In genomic region chr15:66757521-66757920, GRCh38 we compare ENCODE assay signal across 26 cellular contexts. TPM values are rescaled to one million over a fixed set of nuclear protein-coding genes. Genes with fewer than 3 reads are reported as not detected.
DNase-seq lines count a peak whose midpoint lies in the region; ATAC-seq and TF ChIP-seq lines count a peak whose summit lies in the region.
"Had no signal": no experiment of that assay in that cellular context is flagged by ENCODE, and none has a peak within 500 bp of the region (broad histone marks: within the 10 kb centered on the region; RNA-seq: fewer than 3 reads in every experiment).

No MANE protein-coding gene starts in this region.

- H3K27ac ChIP-seq in right atrium auricular region (peak overlapping the region in 1 of 2 donors; percentile 33), trophoblast cell (ENCODE audit: low read depth, low read length) (no peak overlapping the region), upper lobe of right lung (no peak overlapping the region)
- H3K27ac ChIP-seq: SJSA1, transverse colon had no signal

- H3K27me3 ChIP-seq in right atrium auricular region (no peaks in the 10 kb centered on the region), trophoblast cell (ENCODE audit: insufficient read depth, low read length) (no peaks in the 10 kb centered on the region), upper lobe of right lung (no peaks in the 10 kb centered on the region)
- H3K27me3 ChIP-seq: SJSA1, transverse colon had no signal

- DNase-seq in Right ventricle myocardium superior = no peak
- no peak for DNase-seq in right atrium auricular region (ENCODE audit: low spot score)
- DNase-seq in left ventricle myocardium superior = no peak
- no peak for DNase-seq in trophoblast cell
- DNase-seq in upper lobe of right lung = peak; percentile 50
- DNase-seq in natural killer cell = no peak
- DNase-seq in activated T-cell treated with anti-CD3 and anti-CD28 coated beads, Interleukin-2, amount 50 U/mL, for 1 hour = no peak
- DNase-seq: activated CD4-positive, alpha-beta T cell treated with anti-CD3 and anti-CD28 coated beads for 1 hour; activated naive CD4-positive, alpha-beta T cell treated with Interleukin-2 at 50 U/mL for 16 hours; amygdala; central memory CD4-positive, alpha-beta T cell; dermis blood vessel endothelial cell; DMS53; NCI-H146; NCI-H2171; NCI-H524; NK-92 treated with Interleukin-12 subunit alpha and Interleukin-12 subunit beta, amount 100 ng/mL, for 24 hours; occipital lobe; stimulated activated CD4-positive, alpha-beta T cell treated with anti-CD3 and anti-CD28 coated beads, Interleukin-12 subunit alpha, Interleukin-12 subunit beta, amount 100 ng/mL, for 4 hours; stimulated activated CD4-positive, alpha-beta T cell treated with anti-CD3 and anti-CD28 coated beads, Interleukin-4, amount 100 ng/mL, for 24 hours; stimulated activated naive CD4-positive, alpha-beta T cell treated with Interleukin-2 at 50 U/mL for 16 hours; transverse colon had no signal

- no peak overlapping the region for H3K23ac ChIP-seq in trophoblast cell (ENCODE audit: low read length)

- TF ChIP-seq CTCF in right atrium auricular region (IDR thresholded peaks at IDR 0.05) (no peak), upper lobe of right lung (IDR thresholded peaks at IDR 0.05) (no peak), natural killer cell (IDR thresholded peaks at IDR 0.05) (no peak)

- peaks cover 0 to 4% of the 10 kb centered on the region in 2 donors for H3K9me3 Mint-ChIP-seq in natural killer cell

- peak overlapping the region; percentile 34 for H3K4ac ChIP-seq in trophoblast cell (ENCODE audit: low read depth, low read length)

- H3K4me1 Mint-ChIP-seq in natural killer cell = no peaks in the 10 kb centered on the region

- no peak overlapping the region for H4K8ac ChIP-seq in trophoblast cell (ENCODE audit: low read depth, low read length)

- no peak overlapping the region for H2AFZ ChIP-seq in trophoblast cell (ENCODE audit: insufficient read depth, low read length, poor library complexity)

- H3K14ac ChIP-seq in trophoblast cell (ENCODE audit: low read length) = no peak overlapping the region

- H3K9me3 ChIP-seq in right atrium auricular region = peaks cover 0 to 10% of the 10 kb centered on the region in 2 donors
- peaks cover 5% of the 10 kb centered on the region for H3K9me3 ChIP-seq in trophoblast cell (ENCODE audit: insufficient read depth, low read depth, low read length)
- peaks cover 7% of the 10 kb centered on the region for H3K9me3 ChIP-seq in upper lobe of right lung
- H3K9me3 ChIP-seq: transverse colon had no signal

- no peak overlapping the region for H3K4me3 Mint-ChIP-seq in natural killer cell
- H3K4me3 Mint-ChIP-seq: memory B cell; T-helper 1 cell treated with Interleukin-12 subunit alpha and Interleukin-12 subunit beta and Interleukin-4 antibody, amounts not matched to agents 30 μg/mL and 1 μg/mL, for 36 hours had no signal

- no peak overlapping the region for H2AK5ac ChIP-seq in trophoblast cell (ENCODE audit: low read length)

- peaks cover 2% of the 10 kb centered on the region for H3K79me1 ChIP-seq in trophoblast cell (ENCODE audit: low read length)

- H3K9ac ChIP-seq in trophoblast cell (ENCODE audit: low read length) = no peak overlapping the region

- no peak overlapping the region for H3K18ac ChIP-seq in trophoblast cell (ENCODE audit: low read length)

- H3K27ac Mint-ChIP-seq in natural killer cell = no peak overlapping the region
- H3K27ac Mint-ChIP-seq: memory B cell; T-helper 1 cell treated with Interleukin-12 subunit alpha and Interleukin-12 subunit beta and Interleukin-4 antibody, amounts not matched to agents 30 μg/mL and 1 μg/mL, for 36 hours had no signal

- no peak overlapping the region for H2BK120ac ChIP-seq in trophoblast cell (ENCODE audit: insufficient read depth, low read length, poor library complexity)

- H3K36me3 ChIP-seq in right atrium auricular region (no peaks in the 10 kb centered on the region), trophoblast cell (ENCODE audit: control insufficient read depth in 1 of 2, insufficient read depth in 2 of 2, low read length in 2 of 2) (peaks cover 51 to 66% of the 10 kb centered on the region in 2 experiments), upper lobe of right lung (no peaks in the 10 kb centered on the region)

- no peak overlapping the region for H4K91ac ChIP-seq in trophoblast cell (ENCODE audit: low read depth, low read length)

- H2BK12ac ChIP-seq in trophoblast cell (ENCODE audit: low read length) = no peak overlapping the region

- ATAC-seq in Right ventricle myocardium superior (ENCODE audit: poor library complexity) (peak; percentile 9), left ventricle myocardium superior (peak; percentile 18), upper lobe of right lung (no peak), GM18502 (IDR thresholded peaks at IDR 0.05; ENCODE audit: poor library complexity, unreplicated experiment) (no peak), natural killer cell (no peak)

- no peak overlapping the region for H3K4me3 ChIP-seq in right atrium auricular region
- H3K4me3 ChIP-seq in trophoblast cell (ENCODE audit: low read depth, low read length) = no peak overlapping the region
- no peak overlapping the region for H3K4me3 ChIP-seq in upper lobe of right lung
- H3K4me3 ChIP-seq: SJSA1, transverse colon had no signal

- peaks cover 5% of the 10 kb centered on the region for H3K79me2 ChIP-seq in trophoblast cell (ENCODE audit: control insufficient read depth, insufficient read depth, low read length, poor library complexity)

- no peak overlapping the region for H2BK5ac ChIP-seq in trophoblast cell (ENCODE audit: low read depth, low read length, poor library complexity)

- peaks cover 18 to 25% of the 10 kb centered on the region in 2 donors for H3K27me3 Mint-ChIP-seq in natural killer cell (ENCODE audit: low read depth in 2 of 2)

- H3K36me3 Mint-ChIP-seq in natural killer cell = no peaks in the 10 kb centered on the region

- no peak overlapping the region for H3K4me2 ChIP-seq in trophoblast cell (ENCODE audit: low read length)

- no CpG with 5 or more reads among the region's 11 CpGs for WGBS in trophoblast cell (ENCODE audit: extremely low coverage, insufficient coverage, insufficient read length)

- intact Hi-C loops in Right ventricle myocardium superior (cut with DNase I) (no loop called here), left ventricle myocardium superior (cut with micrococcal nuclease) (no loop called here), upper lobe of right lung (cut with DNase I) (no loop called here), natural killer cell (cut with micrococcal nuclease) (no loop called here)

- H3K4me1 ChIP-seq in right atrium auricular region (peaks cover 0 to 69% of the 10 kb centered on the region in 2 donors), trophoblast cell (ENCODE audit: control insufficient read depth in 1 of 2, insufficient read depth in 2 of 2, low read length in 2 of 2) (peaks cover 22 to 29% of the 10 kb centered on the region in 2 experiments), upper lobe of right lung (peaks cover 79% of the 10 kb centered on the region)

- H4K12ac ChIP-seq in trophoblast cell (ENCODE audit: low read depth, low read length) = no peak overlapping the region

RNA-seq across cellular contexts. Expression of gene SMAD6, which starts 55.5 kb away (rescaled TPM):
- total RNA-seq in Right ventricle myocardium superior (14.1 TPM), right atrium auricular region (100 to 1,000 TPM in 1 of 2 donors, 10 to 100 TPM in 1; 20.8 to 104 TPM), left ventricle myocardium superior (14.9 TPM), upper lobe of right lung (167 TPM), natural killer cell (under 1 TPM; 0.07 to 0.38 (median 0.09) TPM)
- 29.5 and 30.6 TPM in 2 replicates for polyA plus RNA-seq in trophoblast cell (2013)

Comparison
In these comparisons a context has a peak if more than half of its experiments do, and no peak if none do; other contexts are left out.
1. ATAC-seq: peak in Right ventricle myocardium superior (single experiment) and left ventricle myocardium superior (single experiment); none in upper lobe of right lung (single experiment), GM18502 (single experiment) and natural killer cell (0 of 3).
2. RNA of gene SMAD6, which starts 55.5 kb away (total RNA-seq): 167 TPM in upper lobe of right lung (single experiment), 20.8 to 104 TPM in right atrium auricular region, 14.9 TPM in left ventricle myocardium superior (single experiment) and 14.1 TPM in Right ventricle myocardium superior (single experiment); 0.07 to 0.38 TPM in natural killer cell; every median in the first group is over 10 times any median in the second.